Comparison of ENCODE assay signal across 18 cellular contexts in the genomic region with DNA sequence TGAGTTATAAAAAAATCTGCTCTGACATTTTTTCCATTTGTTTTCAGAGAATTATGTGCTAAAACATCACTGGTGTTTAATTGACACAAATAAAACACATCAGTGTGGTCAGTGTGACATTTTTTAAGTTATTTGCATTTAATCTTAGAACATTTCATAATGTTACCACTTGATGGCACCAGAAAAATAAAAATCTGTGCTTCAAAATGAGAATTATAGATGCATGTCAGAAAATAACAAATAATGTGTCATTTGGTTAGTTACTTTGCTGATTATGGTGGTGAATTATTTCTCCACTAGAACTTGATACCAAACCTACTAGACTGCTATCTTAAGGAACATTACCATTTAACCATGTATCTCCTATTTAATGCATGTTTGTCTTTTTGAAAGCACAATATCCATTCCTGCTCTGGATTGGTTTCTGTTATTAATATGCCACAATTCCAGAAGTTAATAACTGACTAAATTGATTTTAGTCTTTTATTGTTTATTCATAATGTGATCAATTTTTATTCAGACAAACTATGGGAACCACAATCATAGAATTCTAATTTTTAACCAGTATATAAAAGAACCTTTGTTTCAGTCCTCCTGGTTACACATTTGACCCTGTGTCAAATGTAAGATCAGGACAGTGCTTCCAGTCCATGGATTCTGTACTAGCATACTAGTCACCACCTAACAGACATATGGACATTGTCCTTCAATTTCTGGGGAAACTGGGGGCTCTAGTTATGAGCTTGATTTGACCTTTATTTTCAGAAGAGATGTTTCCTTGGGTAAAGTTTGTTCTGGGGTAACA.
DNase-seq lines count a peak whose midpoint lies in the region; FAIRE-seq and TF ChIP-seq lines count a peak whose summit lies in the region.
"Had no signal": no experiment of that assay in that cellular context is flagged by ENCODE, and none has a peak within 500 bp of the region (broad histone marks: within the 10 kb centered on the region; RNA-seq: fewer than 3 reads in every experiment).

No MANE protein-coding gene starts in this region.

- no peak overlapping the region for H3K9ac ChIP-seq in kidney (ENCODE audit: low read length in 2 of 2)
- H3K9ac ChIP-seq: BLaER1 treated with 17β-estradiol and CSF1 and Interleukin-3, amounts not matched to agents 10 nM and 100 nM; KMS-11 had no signal

- H3K9me3 ChIP-seq in kidney (ENCODE audit: control insufficient read depth in 1 of 2, low read length in 2 of 2): no peaks in the 10 kb centered on the region
- H3K9me3 ChIP-seq: BLaER1 treated with 17β-estradiol and CSF1 and Interleukin-3, amounts not matched to agents 10 nM and 100 nM; gastrocnemius medialis; right atrium auricular region had no signal

- TF ChIP-seq CTCF in LNCAP (IDR thresholded peaks at IDR 0.05) (peak; percentile 48; the same call in 1 of the 2 replicates), VCaP (conservative IDR thresholded peaks at IDR 0.05) (peak; percentile 42), kidney (IDR thresholded peaks at IDR 0.05; ENCODE audit: borderline replicate concordance, extremely low read depth, insufficient read depth) (no peak)

- peak; percentile 27 for FAIRE-seq in kidney (lab: Jason Lieb, UNC)

- no peak overlapping the region for H3K4me3 ChIP-seq in kidney (ENCODE audit: low read length in 2 of 2)
- H3K4me3 ChIP-seq: BLaER1 treated with 17β-estradiol and CSF1 and Interleukin-3, amounts not matched to agents 10 nM and 100 nM; gastrocnemius medialis; right atrium auricular region had no signal

- peak; percentile 36 for DNase-seq in COLO829 (ENCODE audit: low spot score)
- no peak for DNase-seq in kidney
- no peak for DNase-seq in stimulated activated CD4-positive, alpha-beta T cell treated with anti-CD3 and anti-CD28 coated beads, Interleukin-15, amount 100 ng/mL, for 24 hours
- DNase-seq in T1000 (lab: John Stamatoyannopoulos, UW): no peak
- DNase-seq in NCI-H226: no peak
- DNase-seq: activated CD4-positive, alpha-beta T cell treated with anti-CD3 and anti-CD28 coated beads, Interleukin-2, amount 10 ng/mL, durations not matched to agents 7 days and 5 days; activated naive CD8-positive, alpha-beta T cell treated with anti-CD3 and anti-CD28 coated beads, Interleukin-2, amount 10 ng/mL, durations not matched to agents 7 days and 5 days; activated T-cell treated with anti-CD3 and anti-CD28 coated beads, Interleukin-2, amount 50 U/mL, for 24 hours; gastrocnemius medialis; NCI-H1930; nephron progenitor cell; stimulated activated CD4-positive, alpha-beta T cell treated with anti-CD3 and anti-CD28 coated beads, Interleukin-1b, Interleukin-23, amount 100 ng/mL, for 48 hours; T-helper 9 cell had no signal

- H3K27ac ChIP-seq in VCaP (no peak overlapping the region), kidney (ENCODE audit: low read depth in 2 of 2, low read length in 2 of 2) (no peak overlapping the region)
- H3K27ac ChIP-seq: BLaER1 treated with 17β-estradiol and CSF1 and Interleukin-3, amounts not matched to agents 10 nM and 100 nM; gastrocnemius medialis; KMS-11; right atrium auricular region had no signal

- intact Hi-C loops in kidney (cut with DNase I): no loop called here

- no peaks in the 10 kb centered on the region for H3K36me3 ChIP-seq in kidney (ENCODE audit: control insufficient read depth in 1 of 2, insufficient read depth in 2 of 2, low read length in 2 of 2)
- H3K36me3 ChIP-seq: gastrocnemius medialis, right atrium auricular region had no signal

- H3K4me1 ChIP-seq in kidney (ENCODE audit: control insufficient read depth in 1 of 2, insufficient read depth in 1 of 2, low read depth in 1 of 2, low read length in 2 of 2): no peaks in the 10 kb centered on the region
